14 cellular contexts compared by ENCODE assay signal in genomic region chr1:181318858-181319235, GRCh38.
A peak's percentile ranks its signal among the peaks of the same experiment; 100 is the strongest.
DNase-seq lines count a peak whose midpoint lies in the region; ATAC-seq and TF ChIP-seq lines count a peak whose summit lies in the region.
"Had no signal": no experiment of that assay in that cellular context is flagged by ENCODE, and none has a peak within 500 bp of the region (broad histone marks: within the 10 kb centered on the region; RNA-seq: fewer than 3 reads in every experiment).

No MANE protein-coding gene starts in this region.

- TF ChIP-seq POLR2A in spleen (IDR thresholded peaks at IDR 0.05) = no peak

- WGBS in spleen, 5 donors = 3 to 11% (median 8%) methylated on average over 8 to 12 of the region's 12 CpGs

- intact Hi-C loops in spleen (cut with DNase I; ENCODE audit: low total_unique reads) = no loop called here

- TF ChIP-seq CTCF in spleen (IDR thresholded peaks at IDR 0.05 in 8 of 11, conservative IDR thresholded peaks at IDR 0.05 in 3 of 11) = no peak

- peaks cover 27% of the 10 kb centered on the region for H3K4me1 Mint-ChIP-seq in activated naive CD8-positive, alpha-beta T cell (ENCODE audit: low read depth)

- H3K27ac ChIP-seq in spleen = no peak overlapping the region
- H3K27ac ChIP-seq: adrenal gland, upper lobe of right lung had no signal

- H3K4me3 ChIP-seq in spleen = peak overlapping the region in 1 of 8 donors; percentile 41
- H3K4me3 ChIP-seq: adrenal gland, upper lobe of right lung had no signal

- peak; percentile 31 for DNase-seq in stimulated activated CD4-positive, alpha-beta T cell treated with anti-CD3 and anti-CD28 coated beads, Interleukin-15, amount 100 ng/mL, for 24 hours
- no peak for DNase-seq in stimulated activated CD4-positive, alpha-beta T cell treated with anti-CD3 and anti-CD28 coated beads, Interleukin-2, amount 100 ng/mL, for 48 hours
- DNase-seq in islet precursor cell (peak; percentile 51), AG20443 (ENCODE audit: low spot score) (no peak), SW 1271 (lab: John Stamatoyannopoulos, UW) (no peak), spleen (no peak)
- DNase-seq: adrenal gland, GF-D8, NCI-H1048, NCI-H774, upper lobe of right lung had no signal

- H3K27me3 Mint-ChIP-seq in activated naive CD8-positive, alpha-beta T cell = peaks cover 12% of the 10 kb centered on the region

- H3K36me3 ChIP-seq in spleen = no peaks in the 10 kb centered on the region
- H3K36me3 ChIP-seq: adrenal gland, upper lobe of right lung had no signal

- H3K4me3 Mint-ChIP-seq in activated naive CD8-positive, alpha-beta T cell = peak overlapping the region; percentile 84

- no peaks in the 10 kb centered on the region for H3K36me3 Mint-ChIP-seq in activated naive CD8-positive, alpha-beta T cell

- peak overlapping the region; percentile 46 for H3K27ac Mint-ChIP-seq in activated naive CD8-positive, alpha-beta T cell
- H3K27ac Mint-ChIP-seq: T-helper 1 cell treated with Interleukin-12 subunit alpha and Interleukin-12 subunit beta and Interleukin-4 antibody, amounts not matched to agents 30 μg/mL and 1 μg/mL, for 36 hours had no signal

- no peaks in the 10 kb centered on the region for H3K9me3 ChIP-seq in spleen
- H3K9me3 ChIP-seq: adrenal gland, upper lobe of right lung had no signal

- no peaks in the 10 kb centered on the region for H3K9me3 Mint-ChIP-seq in activated naive CD8-positive, alpha-beta T cell (ENCODE audit: low read depth)
- H3K9me3 Mint-ChIP-seq: T-helper 1 cell treated with Interleukin-12 subunit alpha and Interleukin-12 subunit beta and Interleukin-4 antibody, amounts not matched to agents 30 μg/mL and 1 μg/mL, for 36 hours had no signal

- ATAC-seq in GM21423 (IDR thresholded peaks at IDR 0.05; ENCODE audit: unreplicated experiment) = no peak
- ATAC-seq: upper lobe of right lung had no signal

- H3K4me1 ChIP-seq in spleen = peaks cover 0 to 20% (median 10%) of the 10 kb centered on the region in 6 donors
- H3K4me1 ChIP-seq: adrenal gland, upper lobe of right lung had no signal

- H3K27me3 ChIP-seq in spleen (replicated peaks in 1 of 7) = peaks cover 7 to 76% (median 53%) of the 10 kb centered on the region in 7 donors

Comparison
In these comparisons a context has a peak if more than half of its experiments do, and no peak if none do; other contexts are left out.
1. DNase-seq: peak in stimulated activated CD4-positive, alpha-beta T cell treated with anti-CD3 and anti-CD28 coated beads, Interleukin-15, amount 100 ng/mL, for 24 hours (single experiment) and islet precursor cell (single experiment); none in stimulated activated CD4-positive, alpha-beta T cell treated with anti-CD3 and anti-CD28 coated beads, Interleukin-2, amount 100 ng/mL, for 48 hours (0 of 2), AG20443 (single experiment), SW 1271 (0 of 2) and spleen (single experiment).